Comparison of ENCODE assay signal across 23 cellular contexts in genomic region chr18:55446996-55447671, GRCh38.
"Had no signal": no experiment of that assay in that cellular context is flagged by ENCODE, and none has a peak within 500 bp of the region (broad histone marks: within the 10 kb centered on the region; RNA-seq: fewer than 3 reads in every experiment).

No MANE protein-coding gene starts in this region.

- H2AFZ ChIP-seq: PC-9 had no signal

- H3K4me3 ChIP-seq: PC-9, SK-N-MC had no signal

- DNase-seq: activated CD4-positive, alpha-beta memory T cell treated with anti-CD3 and anti-CD28 coated beads, Interleukin-2, amount 10 ng/mL, durations not matched to agents 7 days and 5 days; activated CD4-positive, alpha-beta T cell treated with anti-CD3 and anti-CD28 coated beads, Interleukin-2, amount 10 ng/mL, durations not matched to agents 7 days and 5 days; activated CD4-positive, CD25-positive, alpha-beta regulatory T cell; activated gamma-delta T cell; activated naive CD4-positive, alpha-beta T cell treated with anti-CD3 and anti-CD28 coated beads for 36 hours; activated T-cell treated with anti-CD3 and anti-CD28 coated beads for 4 hours; activated T-cell treated with anti-CD3 and anti-CD28 coated beads, Interleukin-2, amount 50 U/mL, for 48 hours; cerebellar nuclear complex; NCI-H1105; NCI-H1436; NCI-H1694 treated with DMSO at 0.1 percent for 48 hours; NCI-H2029 treated with DMSO at 0.1 percent for 48 hours; NCI-H510A treated with DMSO at 0.1 percent for 48 hours; NCI-H69; NK-92 treated with Interleukin-12 subunit alpha and Interleukin-12 subunit beta, amount 100 ng/mL, for 24 hours; PC-9; SIG-M5; T-cell; T-helper 2 cell; T1000 had no signal

- H3K36me3 Mint-ChIP-seq: activated naive CD8-positive, alpha-beta T cell; T-cell had no signal

- H3K27ac ChIP-seq: PC-9, SK-N-MC had no signal

- H3K27ac Mint-ChIP-seq: activated CD4-positive, alpha-beta memory T cell treated with anti-CD3 and anti-CD28 coated beads, Interleukin-2, amount 10 ng/mL, durations not matched to agents 7 days and 5 days; activated CD4-positive, alpha-beta T cell treated with anti-CD3 and anti-CD28 coated beads, Interleukin-2, amount 10 ng/mL, durations not matched to agents 7 days and 5 days; activated naive CD4-positive, alpha-beta T cell treated with anti-CD3 and anti-CD28 coated beads for 36 hours; activated naive CD8-positive, alpha-beta T cell; activated T-helper 17 cell treated with anti-CD3 and anti-CD28 coated beads, Interleukin-2, amount 50 U/mL, for 72 hours; T-cell had no signal

- H3K27me3 Mint-ChIP-seq: activated CD4-positive, alpha-beta T cell treated with anti-CD3 and anti-CD28 coated beads, Interleukin-2, amount 10 ng/mL, durations not matched to agents 7 days and 5 days had no signal

- H3K4me2 ChIP-seq: PC-9 had no signal

- H3K4me1 Mint-ChIP-seq: activated CD4-positive, alpha-beta memory T cell treated with anti-CD3 and anti-CD28 coated beads, Interleukin-2, amount 10 ng/mL, durations not matched to agents 7 days and 5 days; activated CD4-positive, alpha-beta T cell treated with anti-CD3 and anti-CD28 coated beads, Interleukin-2, amount 10 ng/mL, durations not matched to agents 7 days and 5 days; activated T-helper 17 cell treated with anti-CD3 and anti-CD28 coated beads, Interleukin-2, amount 50 U/mL, for 72 hours; T-cell had no signal

- ATAC-seq: activated T-helper 17 cell treated with anti-CD3 and anti-CD28 coated beads, Interleukin-2, amount 50 U/mL, for 72 hours; T-cell had no signal

- H3K4me3 Mint-ChIP-seq: activated CD4-positive, alpha-beta memory T cell treated with anti-CD3 and anti-CD28 coated beads, Interleukin-2, amount 10 ng/mL, durations not matched to agents 7 days and 5 days; activated CD4-positive, alpha-beta T cell treated with anti-CD3 and anti-CD28 coated beads, Interleukin-2, amount 10 ng/mL, durations not matched to agents 7 days and 5 days; activated naive CD4-positive, alpha-beta T cell treated with anti-CD3 and anti-CD28 coated beads for 36 hours; activated naive CD8-positive, alpha-beta T cell; activated T-helper 17 cell treated with anti-CD3 and anti-CD28 coated beads, Interleukin-2, amount 50 U/mL, for 72 hours; T-cell had no signal

- H3K9me3 Mint-ChIP-seq: activated CD4-positive, alpha-beta T cell treated with anti-CD3 and anti-CD28 coated beads, Interleukin-2, amount 10 ng/mL, durations not matched to agents 7 days and 5 days; activated T-helper 17 cell treated with anti-CD3 and anti-CD28 coated beads, Interleukin-2, amount 50 U/mL, for 72 hours; T-cell had no signal
